ENCODE assay signal across 1 cellular context in genomic region chr4:16505726-16506125, GRCh38.
TF ChIP-seq lines count a peak whose summit lies in the region.

No MANE protein-coding gene starts in this region.

TF ChIP-seq in H1, 55 proteins besides CTCF, POLR2A, EP300 and RAD21:
- TF ChIP-seq TEAD4 (IDR thresholded peaks at IDR 0.05; ENCODE audit: low read depth, low read length) (no peak), CREB1 (IDR thresholded peaks at IDR 0.05) (0 out of 2 replicates have a peak, but pooled peaks have one; percentile 25)
